In the genomic region with DNA sequence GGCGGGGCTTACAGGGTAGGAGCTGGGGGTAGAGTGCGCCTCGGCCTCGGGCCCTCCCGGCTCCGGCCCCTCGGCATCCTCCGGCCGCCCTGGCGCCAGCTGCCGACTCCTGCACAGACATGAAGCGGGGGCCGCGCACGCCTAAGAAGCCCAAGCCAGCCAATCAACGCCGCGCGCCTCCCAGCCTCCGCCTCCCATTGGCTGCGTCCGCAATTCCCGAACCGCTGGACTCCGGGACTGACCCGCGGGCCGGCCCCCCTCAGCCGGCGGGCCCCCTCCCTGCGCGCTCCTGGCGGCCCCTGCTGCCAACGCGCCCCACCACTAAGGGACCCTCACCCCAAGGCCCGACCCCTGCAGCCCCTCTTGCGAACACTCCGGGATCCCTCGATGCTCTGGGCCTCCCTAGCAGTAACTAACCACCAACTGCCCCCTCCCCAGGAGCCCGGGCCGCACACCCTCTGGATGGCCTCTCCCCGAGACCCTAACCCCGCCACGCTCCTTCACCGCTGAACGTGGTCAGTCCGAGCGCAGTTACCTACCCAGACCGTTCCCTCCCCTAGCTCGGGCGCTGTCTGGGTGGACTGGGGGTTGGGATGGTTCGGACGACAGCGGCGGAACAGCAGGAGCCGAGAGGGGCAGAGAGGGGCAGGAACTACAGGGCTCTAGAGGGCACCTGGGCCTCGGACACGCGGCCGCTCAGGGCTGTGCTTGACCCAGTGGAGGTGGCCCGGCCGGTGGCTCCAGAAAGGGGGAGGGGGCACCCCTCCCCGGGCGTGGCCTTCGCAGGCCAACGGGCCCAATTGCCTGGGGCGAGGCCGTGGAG, we compare ENCODE assay signal across 8 cellular contexts. TPM values are rescaled to one million over a fixed set of nuclear protein-coding genes. Genes with fewer than 3 reads are reported as not detected.
A peak's percentile ranks its signal among the peaks of the same experiment; 100 is the strongest.
DNase-seq lines count a peak whose midpoint lies in the region; ATAC-seq and TF ChIP-seq lines count a peak whose summit lies in the region.

No MANE protein-coding gene starts in this region.

- no peaks in the 10 kb centered on the region for H3K27me3 ChIP-seq in PC-3 (ENCODE audit: low read length)
- peaks cover 92% of the 10 kb centered on the region for H3K27me3 ChIP-seq in iPS DF 6.9 (ENCODE audit: control insufficient read depth, insufficient read depth, low read length)
- peaks cover 0 to 100% (median 70%) of the 10 kb centered on the region in 3 donors for H3K27me3 ChIP-seq in psoas muscle (ENCODE audit: insufficient read depth in 3 of 3, low read length in 2 of 3)

- no peak overlapping the region for H3K27ac Mint-ChIP-seq in brain

- H3K27me3 Mint-ChIP-seq in brain = peaks cover 100% of the 10 kb centered on the region

- no peaks in the 10 kb centered on the region; the same call in 1 of the 2 replicates for H4K20me1 ChIP-seq in PC-3 (ENCODE audit: low read length)

- peaks cover 34% of the 10 kb centered on the region for H3K4me1 ChIP-seq in PC-3 (ENCODE audit: insufficient read depth, low read length)
- peaks cover 16% of the 10 kb centered on the region for H3K4me1 ChIP-seq in iPS DF 6.9 (ENCODE audit: control insufficient read depth, insufficient read depth, low read length)
- peaks cover 55% of the 10 kb centered on the region for H3K4me1 ChIP-seq in psoas muscle

- BruUV-seq in PC-3 (replicated peaks; lab: Mats Ljungman, UMichigan) = no TSS peak

- DNase-seq in DMS114 treated with DMSO at 0.1 percent for 48 hours (lab: John Stamatoyannopoulos, UW; ENCODE audit: unreplicated experiment) = peak; percentile 81
- DNase-seq in HT-29 (ENCODE audit: low spot score) = peak; percentile 96
- DNase-seq in PC-3 = peak; percentile 83
- DNase-seq in iPS DF 6.9 (ENCODE audit: low read depth, low spot score) = no peak
- DNase-seq in psoas muscle = peak; percentile 84 to 88

- no peaks in the 10 kb centered on the region for H3K36me3 ChIP-seq in PC-3 (ENCODE audit: low read depth, low read length)
- H3K36me3 ChIP-seq in iPS DF 6.9 (ENCODE audit: control insufficient read depth, insufficient read depth, low read length) = no peaks in the 10 kb centered on the region
- H3K36me3 ChIP-seq in psoas muscle (ENCODE audit: insufficient read depth in 1 of 2, low read depth in 1 of 2) = no peaks in the 10 kb centered on the region

- peak overlapping the region; percentile 84 for H3K9ac ChIP-seq in PC-3 (ENCODE audit: low read length)

- peak overlapping the region; percentile 93 for H3K4me3 ChIP-seq in PC-3 (ENCODE audit: low read length)
- peak overlapping the region; percentile 21; the same call in 1 of the 2 replicates for H3K4me3 ChIP-seq in iPS DF 6.9 (ENCODE audit: low read length)
- H3K4me3 ChIP-seq in psoas muscle = peak overlapping the region; percentile 73

- WGBS in iPS DF 6.9 (ENCODE audit: insufficient coverage, insufficient read length) = no CpG with 5 or more reads among the region's 68 CpGs
- 1% methylated on average over 37 to 68 of the region's 68 CpGs for WGBS in psoas muscle, 3 donors

- peaks cover 6% of the 10 kb centered on the region for H3F3A ChIP-seq in PC-3 (ENCODE audit: low read length, unreplicated experiment)

- ATAC-seq in PC-3 (peak; percentile 60), psoas muscle (peak; percentile 79 to 86 (median 82)), HG02763 (IDR thresholded peaks at IDR 0.05; ENCODE audit: unreplicated experiment) (no peak), GM19328 (IDR thresholded peaks at IDR 0.05; ENCODE audit: unreplicated experiment) (no peak)

- H3K4me2 ChIP-seq in PC-3 (ENCODE audit: low read length) = peak overlapping the region; percentile 92

- no peaks in the 10 kb centered on the region for H3K36me3 Mint-ChIP-seq in brain

- no peaks in the 10 kb centered on the region for H3K9me2 ChIP-seq in PC-3 (replicated peaks; ENCODE audit: low read length)

- no peaks in the 10 kb centered on the region for H3K9me3 ChIP-seq in PC-3 (ENCODE audit: low read length)
- no peaks in the 10 kb centered on the region for H3K9me3 ChIP-seq in iPS DF 6.9 (ENCODE audit: control insufficient read depth, insufficient read depth, low read length)
- no peaks in the 10 kb centered on the region for H3K9me3 ChIP-seq in psoas muscle

- peak overlapping the region; percentile 63 to 88 (median 83) for H3K4me3 Mint-ChIP-seq in brain

- TF ChIP-seq CTCF in PC-3 (conservative IDR thresholded peaks at IDR 0.05; ENCODE audit: low read depth, low read length) (no peak), brain (conservative IDR thresholded peaks at IDR 0.05) (no peak), psoas muscle (IDR thresholded peaks at IDR 0.05) (no peak)

- peaks cover 96% of the 10 kb centered on the region for H3K79me2 ChIP-seq in PC-3 (ENCODE audit: low read length)

- intact Hi-C loops in PC-3 (cut with micrococcal nuclease) (loop anchor here (2.0 kb wide), 1 partner anchor 55 kb away; no protein-coding TSS in a partner anchor), psoas muscle (cut with DNase I) (no loop called here)

- peak overlapping the region; percentile 68 for H2AFZ ChIP-seq in PC-3 (ENCODE audit: low read length)

- H3K4me1 Mint-ChIP-seq in brain = peaks cover 39% of the 10 kb centered on the region

- POLR2A ChIA-PET in PC-3 (lab: Charles Lee; ENCODE audit: unreplicated experiment) = no interaction called here

- H3K27ac ChIP-seq in PC-3 (ENCODE audit: low read length) (peak overlapping the region; percentile 60), iPS DF 6.9 (ENCODE audit: low read length) (no peak overlapping the region), psoas muscle (peak overlapping the region; percentile 68)

- CTCF ChIA-PET in PC-3 (lab: Charles Lee) = interaction anchor here (0.5 kb wide), 1 partner anchor 9 kb away, joined by 5 read pairs; no protein-coding TSS in a partner anchor

- no peaks in the 10 kb centered on the region for H3K9me3 Mint-ChIP-seq in brain

RNA-seq across cellular contexts. Expression of gene GATA2, which starts 5.0 kb away (rescaled TPM):
- total RNA-seq in HT-29 (2014; rRNA removed; shearing (Covaris generic)) = 114 and 123 TPM in 2 replicates
- total RNA-seq in PC-3 (2014; rRNA removed) (26.8 and 32.4 TPM in 2 replicates), psoas muscle (1 to 10 TPM; 5.4 to 8.8 (median 7.1) TPM)
- polyA plus RNA-seq in brain (ENCODE audit: insufficient read depth, low read depth, low replicate concordance) (3.7 TPM), psoas muscle (1 to 10 TPM; 4.2 to 7.4 (median 6.5) TPM)

RNA-seq across cellular contexts. Expression of gene DNAJB8, which starts 21.3 kb away (rescaled TPM):
- total RNA-seq in HT-29 (2014; rRNA removed; shearing (Covaris generic)) = not detected in 2 replicates
- total RNA-seq in PC-3 (2014; rRNA removed) = not detected in 2 replicates
- polyA plus RNA-seq in brain (ENCODE audit: insufficient read depth, low read depth, low replicate concordance) = not detected
- total RNA-seq in psoas muscle = not detected
- not detected for polyA plus RNA-seq in psoas muscle

Comparison
In these comparisons a context has a peak if more than half of its experiments do, and no peak if none do; other contexts are left out.
1. ATAC-seq: peak in PC-3 (single experiment) and psoas muscle (4 of 4); none in HG02763 (single experiment) and GM19328 (single experiment).
2. H3K4me3 ChIP-seq: peak in every context shown above with its lines; median percentile 93 in PC-3; 73 in psoas muscle; 21 in iPS DF 6.9.